Comparison of ENCODE assay signal across 8 cellular contexts in the genomic region with DNA sequence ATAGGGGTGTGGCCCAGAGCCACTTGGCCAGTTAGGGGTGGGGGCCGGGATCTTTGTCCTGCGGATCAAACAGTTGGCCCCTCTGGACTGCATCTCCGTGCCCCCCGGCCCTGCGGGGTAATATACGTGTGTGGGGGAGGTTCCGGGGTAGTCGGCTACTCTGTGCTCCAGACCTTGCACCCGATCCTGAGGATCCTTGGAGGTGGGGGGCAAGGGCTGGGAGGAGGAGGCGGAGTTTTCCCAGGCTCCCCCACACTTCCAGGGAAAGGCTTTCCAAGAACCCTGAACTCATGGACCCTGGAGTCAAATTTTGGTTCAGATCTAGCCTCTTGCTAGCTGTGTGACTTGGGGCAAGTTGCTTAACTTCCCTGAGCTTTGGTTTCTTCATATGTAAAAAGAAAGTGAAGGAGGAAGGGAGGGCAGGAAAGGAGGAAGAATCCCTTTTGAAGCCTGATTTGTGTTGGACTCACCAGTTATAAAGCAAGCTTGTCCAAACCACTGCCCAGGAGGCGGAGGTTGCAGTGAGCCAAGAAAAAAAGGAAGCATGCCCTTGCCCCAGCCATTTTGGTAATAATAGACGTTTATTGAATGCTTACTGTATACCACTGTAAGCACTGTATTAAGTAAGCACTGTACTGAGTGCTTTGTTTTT. TPM values are rescaled to one million over a fixed set of nuclear protein-coding genes. Genes with fewer than 3 reads are reported as not detected.
DNase-seq lines count a peak whose midpoint lies in the region; ATAC-seq, FAIRE-seq and TF ChIP-seq lines count a peak whose summit lies in the region.

No MANE protein-coding gene starts in this region.

- TF ChIP-seq CTCF in chondrocyte (IDR thresholded peaks at IDR 0.05) (no peak), uterus (IDR thresholded peaks at IDR 0.05) (no peak)

- DNase-seq in GM12891 (ENCODE audit: insufficient read length, low spot score): no peak
- DNase-seq in NOMO-1 treated with dmso at 0.1 percent for 144 hours (lab: John Stamatoyannopoulos, UW; ENCODE audit: unreplicated experiment): peak; percentile 73
- DNase-seq in chondrocyte (ENCODE audit: low spot score): no peak
- DNase-seq in lung microvascular endothelial cell (ENCODE audit: low read depth in 2 of 2): peak; percentile 18 to 20
- DNase-seq in uterus: no peak
- DNase-seq in inferior parietal cortex (ENCODE audit: extremely low spot score): no peak

- no peaks in the 10 kb centered on the region for H3K27me3 ChIP-seq in uterus

- no peaks in the 10 kb centered on the region for H3K4me1 ChIP-seq in uterus

- FAIRE-seq in GM12891 (lab: Jason Lieb, UNC): peak; percentile 65

- intact Hi-C loops in uterus (cut with DNase I; ENCODE audit: low total_unique reads): no loop called here

- H3K36me3 Mint-ChIP-seq in chondrocyte (ENCODE audit: low read depth): peaks cover 6% of the 10 kb centered on the region

- H3K9me3 ChIP-seq in uterus: no peaks in the 10 kb centered on the region

- peak overlapping the region; percentile 74 to 85 for H3K27ac ChIP-seq in uterus

- H3K4me1 Mint-ChIP-seq in chondrocyte (ENCODE audit: low read depth): peaks cover 6% of the 10 kb centered on the region

- H3K27me3 Mint-ChIP-seq in chondrocyte (ENCODE audit: low read depth): no peaks in the 10 kb centered on the region

- H3K27ac Mint-ChIP-seq in chondrocyte (ENCODE audit: unreplicated experiment): no peak overlapping the region

- no peaks in the 10 kb centered on the region for H3K9me3 Mint-ChIP-seq in chondrocyte (ENCODE audit: low read depth)

- H3K36me3 ChIP-seq in uterus: no peaks in the 10 kb centered on the region

- TF ChIP-seq POLR2A in GM12891 (IDR thresholded peaks at IDR 0.05; ENCODE audit: low read depth, low read length): no peak
- no peak for TF ChIP-seq POLR2A in uterus (IDR thresholded peaks at IDR 0.05)

- peak overlapping the region; percentile 94 to 95 for H3K4me3 ChIP-seq in uterus

- peak overlapping the region; percentile 81 for H3K4me3 Mint-ChIP-seq in chondrocyte (ENCODE audit: unreplicated experiment)

- ATAC-seq in GM21786 (IDR thresholded peaks at IDR 0.05; ENCODE audit: unreplicated experiment) (no peak), GM19455 (IDR thresholded peaks at IDR 0.05; ENCODE audit: unreplicated experiment) (no peak)

TF ChIP-seq in GM12891, 5 proteins besides CTCF, POLR2A, EP300 and RAD21:
- TF ChIP-seq TAF1 (IDR thresholded peaks at IDR 0.05; ENCODE audit: low read depth, low read length): no peak
- no peak for TF ChIP-seq SPI1 (IDR thresholded peaks at IDR 0.05; ENCODE audit: low read depth, low read length)
- TF ChIP-seq POU2F2 (IDR thresholded peaks at IDR 0.05; ENCODE audit: low read depth, low read length): no peak
- no peak for TF ChIP-seq POLR2AphosphoS5 (IDR thresholded peaks at IDR 0.05; ENCODE audit: low read depth, low read length)
- no peak for TF ChIP-seq PAX5 (IDR thresholded peaks at IDR 0.05; ENCODE audit: insufficient read depth, low read length, severe bottlenecking)
TF ChIP-seq in GM12891: peak in this region for 0.

RNA-seq across cellular contexts. Expression of a gene that starts 0.7 kb away (rescaled TPM):
- polyA plus RNA-seq in GM12891 (2012; ENCODE audit: low read depth, missing spikeins): 43.9 TPM
- total RNA-seq in chondrocyte (14.5 to 17.8 TPM (median 17.7 TPM) in 3 replicates), lung microvascular endothelial cell (20.9 and 27.8 TPM in 2 replicates), uterus (10 to 100 TPM in 3 of 4 donors, 1 to 10 TPM in 1; 1.2 to 44.8 (median 33.6) TPM)

RNA-seq across cellular contexts. Expression of a gene that starts 39.7 kb away (rescaled TPM):
- polyA plus RNA-seq in GM12891 (2012; ENCODE audit: low read depth, missing spikeins): 29.8 TPM
- 53.1 to 68.8 TPM (median 56.6 TPM) in 3 replicates for total RNA-seq in chondrocyte
- 41.0 and 56.5 TPM in 2 replicates for total RNA-seq in lung microvascular endothelial cell
- 10 to 100 TPM; 15.6 to 69.5 (median 35.1) TPM for total RNA-seq in uterus

RNA-seq across cellular contexts. Expression of a gene that starts 43.1 kb away (rescaled TPM):
- polyA plus RNA-seq in GM12891 (2012; ENCODE audit: low read depth, missing spikeins): 54.1 TPM
- total RNA-seq in chondrocyte (not detected in 3 replicates), lung microvascular endothelial cell (not detected in 2 replicates), uterus (1 to 10 TPM in 2 of 4 donors, under 1 TPM in 2; 0.26 to 2.4 (median 0.85) TPM)

Comparison
In these comparisons a context has a peak if more than half of its experiments do, and no peak if none do; other contexts are left out.
1. DNase-seq: peak in NOMO-1 treated with dmso at 0.1 percent for 144 hours (single experiment) and lung microvascular endothelial cell (2 of 2); none in GM12891 (single experiment), chondrocyte (single experiment), uterus (0 of 2) and inferior parietal cortex (single experiment).